ENCODE assay signal across 1 cellular context in the genomic region with DNA sequence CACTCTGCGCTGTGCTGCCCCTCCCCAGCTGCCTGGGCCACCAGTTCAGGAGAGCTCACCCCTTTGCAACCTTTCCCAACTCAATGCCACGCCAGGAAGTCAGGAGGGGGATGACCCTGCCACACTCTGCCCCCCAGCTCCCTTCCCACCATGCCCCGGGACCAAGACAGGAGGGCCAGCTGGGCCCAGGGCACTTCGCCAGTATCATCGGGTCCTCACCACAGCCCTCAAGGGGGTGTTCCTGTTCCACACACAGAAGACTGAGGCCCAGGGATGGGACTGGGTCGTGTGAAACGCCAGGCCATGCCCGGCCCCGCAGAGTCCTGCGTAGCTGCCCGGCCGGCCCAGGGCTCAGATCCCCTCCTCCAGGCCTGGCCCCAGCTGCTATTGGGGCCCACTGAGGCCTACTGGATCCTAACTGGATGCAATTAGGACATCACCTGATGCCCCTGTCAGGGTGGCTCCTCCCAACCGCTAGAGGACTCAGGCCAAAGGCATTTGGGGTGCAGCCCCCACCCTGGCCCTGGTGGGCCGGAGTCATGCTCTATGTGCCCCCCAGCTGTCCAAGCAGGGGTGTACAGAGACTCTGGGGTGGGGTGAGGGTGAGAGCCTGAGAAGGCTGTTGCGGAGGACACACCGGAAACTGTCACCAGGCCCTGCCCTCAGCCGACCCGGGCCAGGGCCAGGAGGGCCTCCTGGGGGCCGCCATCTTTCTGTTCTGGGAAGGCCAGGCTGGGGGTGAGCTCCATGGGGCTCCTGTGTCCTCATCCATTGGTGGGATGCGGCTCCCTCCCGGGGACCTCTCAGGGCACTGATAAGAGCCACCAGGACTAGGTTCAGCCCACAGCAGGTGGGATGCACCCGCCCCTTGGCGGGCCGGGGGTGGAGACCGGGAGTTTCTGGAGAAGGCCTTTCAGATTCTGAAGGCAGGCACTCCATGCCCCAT.
TF ChIP-seq lines count a peak whose summit lies in the region.

No MANE protein-coding gene starts in this region.

TF ChIP-seq in HCT116, 20 proteins besides CTCF, POLR2A, EP300 and RAD21:
- TF ChIP-seq SRF (IDR thresholded peaks at IDR 0.05; ENCODE audit: low read depth) = no peak
- TF ChIP-seq ELF1 (IDR thresholded peaks at IDR 0.05; ENCODE audit: borderline replicate concordance, low read depth) = no peak
- TF ChIP-seq EGR1 (IDR thresholded peaks at IDR 0.05; ENCODE audit: low read depth) = no peak
